8 cellular contexts compared by ENCODE assay signal in the genomic region with DNA sequence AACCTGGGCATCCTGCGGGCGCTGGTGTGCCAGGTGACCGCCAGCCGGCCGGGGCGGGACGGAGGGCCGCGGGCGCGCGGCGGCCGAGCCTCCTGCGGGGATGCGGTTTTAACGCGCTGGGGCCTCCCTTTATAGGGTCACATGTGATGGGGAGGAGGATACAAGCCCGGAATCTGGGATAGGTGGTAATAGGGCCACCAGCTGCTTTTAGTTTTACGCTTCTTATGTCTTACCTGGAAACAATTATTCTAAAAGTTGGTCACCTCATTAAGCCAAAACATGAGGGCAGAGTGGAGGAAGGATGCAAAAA. TPM values are rescaled to one million over a fixed set of nuclear protein-coding genes. Genes with fewer than 3 reads are reported as not detected.
DNase-seq lines count a peak whose midpoint lies in the region; ATAC-seq, FAIRE-seq and TF ChIP-seq lines count a peak whose summit lies in the region.

No MANE protein-coding gene starts in this region.

- no peak overlapping the region for H3K27ac Mint-ChIP-seq in endodermal cell
- no peak overlapping the region for H3K27ac Mint-ChIP-seq in neural crest cell (ENCODE audit: unreplicated experiment)

- H3K4me3 ChIP-seq in GM23248 (peak overlapping the region; percentile 94), PC-3 (ENCODE audit: low read length) (peak overlapping the region; percentile 90), endodermal cell (ENCODE audit: low read length) (peak overlapping the region; percentile 79)

- ATAC-seq in PC-3 (no peak), GM21528 (IDR thresholded peaks at IDR 0.05; ENCODE audit: low FRiP score, unreplicated experiment) (no peak)

- peaks cover 39% of the 10 kb centered on the region for H3K36me3 Mint-ChIP-seq in endodermal cell (ENCODE audit: low read depth)
- peaks cover 18% of the 10 kb centered on the region for H3K36me3 Mint-ChIP-seq in neural crest cell (ENCODE audit: low read depth)

- H3K9ac ChIP-seq in GM23248 (peak overlapping the region; percentile 87), PC-3 (ENCODE audit: low read length) (peak overlapping the region; percentile 95), endodermal cell (ENCODE audit: extremely low read depth, low read length, poor library complexity, severe bottlenecking) (peak overlapping the region; percentile 55)

- H3K4me2 ChIP-seq in GM23248 (ENCODE audit: unreplicated experiment): peak overlapping the region; percentile 70
- H3K4me2 ChIP-seq in PC-3 (ENCODE audit: low read length): peak overlapping the region; percentile 89

- TF ChIP-seq POLR2A in GM12892 (IDR thresholded peaks at IDR 0.05; ENCODE audit: low read depth, low read length): no peak

- TF ChIP-seq CTCF in PC-3 (conservative IDR thresholded peaks at IDR 0.05; ENCODE audit: low read depth, low read length) (no peak), endodermal cell (conservative IDR thresholded peaks at IDR 0.05) (no peak), neural crest cell (conservative IDR thresholded peaks at IDR 0.05) (no peak)

- no peaks in the 10 kb centered on the region for H3K9me2 ChIP-seq in GM23248 (ENCODE audit: insufficient read depth)
- no peaks in the 10 kb centered on the region for H3K9me2 ChIP-seq in PC-3 (replicated peaks; ENCODE audit: low read length)

- CTCF ChIA-PET in PC-3 (lab: Charles Lee): no interaction called here

- H3K9me3 Mint-ChIP-seq in endodermal cell: peaks cover 2% of the 10 kb centered on the region
- no peaks in the 10 kb centered on the region for H3K9me3 Mint-ChIP-seq in neural crest cell

- peak overlapping the region; percentile 91 for H2AFZ ChIP-seq in GM23248
- H2AFZ ChIP-seq in PC-3 (ENCODE audit: low read length): peak overlapping the region; percentile 86

- H3K36me3 ChIP-seq in GM23248 (ENCODE audit: low read depth): peaks cover 33% of the 10 kb centered on the region
- peaks cover 23% of the 10 kb centered on the region for H3K36me3 ChIP-seq in PC-3 (ENCODE audit: low read depth, low read length)
- peaks cover 36% of the 10 kb centered on the region for H3K36me3 ChIP-seq in endodermal cell (ENCODE audit: control insufficient read depth, insufficient read depth, low read length)

- intact Hi-C loops in PC-3 (cut with micrococcal nuclease): loop anchor here (5.0 kb wide), 1 partner anchor 462 kb away; no protein-coding TSS in a partner anchor

- H4K20me1 ChIP-seq in GM23248 (ENCODE audit: insufficient read depth) (no peaks in the 10 kb centered on the region), PC-3 (ENCODE audit: low read length) (no peaks in the 10 kb centered on the region)

- H3K9me3 ChIP-seq in GM23248 (ENCODE audit: low read depth) (no peaks in the 10 kb centered on the region), PC-3 (ENCODE audit: low read length) (peaks cover 6% of the 10 kb centered on the region), endodermal cell (ENCODE audit: control insufficient read depth, low read length) (peaks cover 29% of the 10 kb centered on the region)

- WGBS in GM23248 (ENCODE audit: low coverage in 1 of 2, low lambda C conversion rate in 2 of 2, missing lambda C conversion rate in 2 of 2), 2 experiments: 1 to 3% methylated on average over 20 of the region's 20 CpGs
- WGBS in endodermal cell (ENCODE audit: insufficient coverage in 1 of 2, insufficient read length in 1 of 2), 2 experiments: 0% methylated on average over 1 to 20 of the region's 20 CpGs

- DNase-seq in GM23248: no peak
- DNase-seq in PC-3: no peak
- DNase-seq in endodermal cell: no peak
- DNase-seq in neural crest cell (ENCODE audit: low read depth, low spot score): no peak
- DNase-seq in NOMO-1 treated with DMSO at 0.1 percent for 48 hours (lab: John Stamatoyannopoulos, UW; ENCODE audit: unreplicated experiment): no peak
- DNase-seq in NCI-H1930 (lab: John Stamatoyannopoulos, UW): no peak
- no peak for DNase-seq in GM12892 (ENCODE audit: insufficient read length)

- no peaks in the 10 kb centered on the region for H3K27me3 Mint-ChIP-seq in endodermal cell (ENCODE audit: insufficient read depth)
- no peaks in the 10 kb centered on the region for H3K27me3 Mint-ChIP-seq in neural crest cell (ENCODE audit: low read depth)

- H3K27ac ChIP-seq in GM23248 (peak overlapping the region; percentile 82), PC-3 (ENCODE audit: low read length) (peak overlapping the region; percentile 90), endodermal cell (ENCODE audit: low read depth, low read length) (peak overlapping the region; percentile 82)

- H3K27me3 ChIP-seq in GM23248 (replicated peaks; ENCODE audit: insufficient read depth) (no peaks in the 10 kb centered on the region), PC-3 (ENCODE audit: low read length) (no peaks in the 10 kb centered on the region), endodermal cell (ENCODE audit: control insufficient read depth, insufficient read depth, low read length, poor library complexity, severe bottlenecking) (no peaks in the 10 kb centered on the region)

- POLR2A ChIA-PET in PC-3 (lab: Charles Lee; ENCODE audit: unreplicated experiment): no interaction called here

- in situ Hi-C loops in GM23248 (cut with MboI): no loop called here

- H3K4me1 ChIP-seq in GM23248 (ENCODE audit: insufficient read depth): peaks cover 12% of the 10 kb centered on the region
- peaks cover 19% of the 10 kb centered on the region for H3K4me1 ChIP-seq in PC-3 (ENCODE audit: insufficient read depth, low read length)
- no peaks in the 10 kb centered on the region for H3K4me1 ChIP-seq in endodermal cell (ENCODE audit: control insufficient read depth, insufficient read depth, low read length)

- H3K4me3 Mint-ChIP-seq in endodermal cell (peak overlapping the region; percentile 68), neural crest cell (peak overlapping the region; percentile 88)

- peaks cover 60% of the 10 kb centered on the region for H3K79me2 ChIP-seq in GM23248 (ENCODE audit: insufficient read depth)
- peaks cover 64% of the 10 kb centered on the region for H3K79me2 ChIP-seq in PC-3 (ENCODE audit: low read length)

- H3F3A ChIP-seq in GM23248 (ENCODE audit: insufficient read depth) (peaks cover 32% of the 10 kb centered on the region), PC-3 (ENCODE audit: low read length, unreplicated experiment) (no peaks in the 10 kb centered on the region)

- no TSS peak for BruUV-seq in PC-3 (replicated peaks; lab: Mats Ljungman, UMichigan)

- H3K4me1 Mint-ChIP-seq in endodermal cell (peaks cover 31% of the 10 kb centered on the region), neural crest cell (peaks cover 38% of the 10 kb centered on the region)

- FAIRE-seq in GM12892 (lab: Jason Lieb, UNC): no peak

RNA-seq across cellular contexts. Expression of gene DCAF17, which starts 0.6 kb away (rescaled TPM):
- total RNA-seq in GM23248 (2014; rRNA removed; shearing (Covaris generic)): 14.4 and 17.6 TPM in 2 replicates
- polyA plus RNA-seq in GM23248 (2016; fragmentation: Nextera tagmentation; extraction: Ambion mirVana): 9.9 and 10.6 TPM in 2 replicates
- total RNA-seq in PC-3 (2014; rRNA removed) (7.4 and 11.1 TPM in 2 replicates), endodermal cell (10 to 100 TPM; 22.7 to 31.7 TPM), neural crest cell (21.6 and 22.4 TPM in 2 replicates)
- polyA plus RNA-seq in endodermal cell (2013, experiment 1 of 2): 22.7 TPM
- polyA plus RNA-seq in endodermal cell (2013, experiment 2 of 2): 17.8 TPM
- polyA plus RNA-seq in GM12892 (2012; ENCODE audit: missing spikeins): 15.8 TPM

RNA-seq across cellular contexts. Expression of gene METTL8, which starts 0.8 kb away (rescaled TPM):
- 17.8 and 38.5 TPM in 2 replicates for total RNA-seq in GM23248 (2014; rRNA removed; shearing (Covaris generic))
- polyA plus RNA-seq in GM23248 (2016; fragmentation: Nextera tagmentation; extraction: Ambion mirVana): 27.2 and 31.5 TPM in 2 replicates
- total RNA-seq in PC-3 (2014; rRNA removed) (8.1 and 10.8 TPM in 2 replicates), endodermal cell (10 to 100 TPM; 20.3 to 33.6 TPM), neural crest cell (21.6 and 27.7 TPM in 2 replicates)
- polyA plus RNA-seq in endodermal cell (2013, experiment 1 of 2): 17.6 TPM
- polyA plus RNA-seq in endodermal cell (2013, experiment 2 of 2): 13.4 TPM
- 48.8 TPM for polyA plus RNA-seq in GM12892 (2012; ENCODE audit: missing spikeins)
